In genomic region chr7:102297487-102298218, GRCh38 we compare ENCODE assay signal across 1 cellular context.
TF ChIP-seq lines count a peak whose summit lies in the region.

No MANE protein-coding gene starts in this region.

TF ChIP-seq in GM12878, 131 proteins besides CTCF, POLR2A, EP300 and RAD21:
- TF ChIP-seq, protein P1, sequence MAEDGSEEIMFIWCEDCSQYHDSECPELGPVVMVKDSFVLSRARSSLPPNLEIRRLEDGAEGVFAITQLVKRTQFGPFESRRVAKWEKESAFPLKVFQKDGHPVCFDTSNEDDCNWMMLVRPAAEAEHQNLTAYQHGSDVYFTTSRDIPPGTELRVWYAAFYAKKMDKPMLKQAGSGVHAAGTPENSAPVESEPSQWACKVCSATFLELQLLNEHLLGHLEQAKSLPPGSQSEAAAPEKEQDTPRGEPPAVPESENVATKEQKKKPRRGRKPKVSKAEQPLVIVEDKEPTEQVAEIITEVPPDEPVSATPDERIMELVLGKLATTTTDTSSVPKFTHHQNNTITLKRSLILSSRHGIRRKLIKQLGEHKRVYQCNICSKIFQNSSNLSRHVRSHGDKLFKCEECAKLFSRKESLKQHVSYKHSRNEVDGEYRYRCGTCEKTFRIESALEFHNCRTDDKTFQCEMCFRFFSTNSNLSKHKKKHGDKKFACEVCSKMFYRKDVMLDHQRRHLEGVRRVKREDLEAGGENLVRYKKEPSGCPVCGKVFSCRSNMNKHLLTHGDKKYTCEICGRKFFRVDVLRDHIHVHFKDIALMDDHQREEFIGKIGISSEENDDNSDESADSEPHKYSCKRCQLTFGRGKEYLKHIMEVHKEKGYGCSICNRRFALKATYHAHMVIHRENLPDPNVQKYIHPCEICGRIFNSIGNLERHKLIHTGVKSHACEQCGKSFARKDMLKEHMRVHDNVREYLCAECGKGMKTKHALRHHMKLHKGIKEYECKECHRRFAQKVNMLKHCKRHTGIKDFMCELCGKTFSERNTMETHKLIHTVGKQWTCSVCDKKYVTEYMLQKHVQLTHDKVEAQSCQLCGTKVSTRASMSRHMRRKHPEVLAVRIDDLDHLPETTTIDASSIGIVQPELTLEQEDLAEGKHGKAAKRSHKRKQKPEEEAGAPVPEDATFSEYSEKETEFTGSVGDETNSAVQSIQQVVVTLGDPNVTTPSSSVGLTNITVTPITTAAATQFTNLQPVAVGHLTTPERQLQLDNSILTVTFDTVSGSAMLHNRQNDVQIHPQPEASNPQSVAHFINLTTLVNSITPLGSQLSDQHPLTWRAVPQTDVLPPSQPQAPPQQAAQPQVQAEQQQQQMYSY (CRISPR knock-in tag; IDR thresholded peaks at IDR 0.05): no peak
- TF ChIP-seq KAT2A (conservative IDR thresholded peaks at IDR 0.05; ENCODE audit: control insufficient read depth, low read depth, low read length): no peak
- TF ChIP-seq CHD1 (IDR thresholded peaks at IDR 0.05; ENCODE audit: low read depth, low read length): no peak
- no peak for TF ChIP-seq SMARCA5 (IDR thresholded peaks at IDR 0.05)
- no peak for TF ChIP-seq FOXK2 (IDR thresholded peaks at IDR 0.05)
- TF ChIP-seq MXI1 (IDR thresholded peaks at IDR 0.05; ENCODE audit: low read depth, low read length): no peak
- no peak for TF ChIP-seq RB1 (IDR thresholded peaks at IDR 0.05; ENCODE audit: borderline replicate concordance)
- TF ChIP-seq RCOR1 (conservative IDR thresholded peaks at IDR 0.05; ENCODE audit: low read depth, low read length): no peak
- TF ChIP-seq POLR2AphosphoS5 (IDR thresholded peaks at IDR 0.05; ENCODE audit: low read length): no peak
- no peak for TF ChIP-seq EZH2 (IDR thresholded peaks at IDR 0.05; ENCODE audit: borderline replicate concordance, control insufficient read depth, low read depth, low read length)
- TF ChIP-seq GATAD2B (conservative IDR thresholded peaks at IDR 0.05; ENCODE audit: low read depth): no peak
- no peak for TF ChIP-seq ZBED1 (IDR thresholded peaks at IDR 0.05; ENCODE audit: borderline replicate concordance)
- TF ChIP-seq IRF5 (IDR thresholded peaks at IDR 0.05; ENCODE audit: borderline replicate concordance): no peak
